ENCODE assay signal across 1 cellular context in the genomic region with DNA sequence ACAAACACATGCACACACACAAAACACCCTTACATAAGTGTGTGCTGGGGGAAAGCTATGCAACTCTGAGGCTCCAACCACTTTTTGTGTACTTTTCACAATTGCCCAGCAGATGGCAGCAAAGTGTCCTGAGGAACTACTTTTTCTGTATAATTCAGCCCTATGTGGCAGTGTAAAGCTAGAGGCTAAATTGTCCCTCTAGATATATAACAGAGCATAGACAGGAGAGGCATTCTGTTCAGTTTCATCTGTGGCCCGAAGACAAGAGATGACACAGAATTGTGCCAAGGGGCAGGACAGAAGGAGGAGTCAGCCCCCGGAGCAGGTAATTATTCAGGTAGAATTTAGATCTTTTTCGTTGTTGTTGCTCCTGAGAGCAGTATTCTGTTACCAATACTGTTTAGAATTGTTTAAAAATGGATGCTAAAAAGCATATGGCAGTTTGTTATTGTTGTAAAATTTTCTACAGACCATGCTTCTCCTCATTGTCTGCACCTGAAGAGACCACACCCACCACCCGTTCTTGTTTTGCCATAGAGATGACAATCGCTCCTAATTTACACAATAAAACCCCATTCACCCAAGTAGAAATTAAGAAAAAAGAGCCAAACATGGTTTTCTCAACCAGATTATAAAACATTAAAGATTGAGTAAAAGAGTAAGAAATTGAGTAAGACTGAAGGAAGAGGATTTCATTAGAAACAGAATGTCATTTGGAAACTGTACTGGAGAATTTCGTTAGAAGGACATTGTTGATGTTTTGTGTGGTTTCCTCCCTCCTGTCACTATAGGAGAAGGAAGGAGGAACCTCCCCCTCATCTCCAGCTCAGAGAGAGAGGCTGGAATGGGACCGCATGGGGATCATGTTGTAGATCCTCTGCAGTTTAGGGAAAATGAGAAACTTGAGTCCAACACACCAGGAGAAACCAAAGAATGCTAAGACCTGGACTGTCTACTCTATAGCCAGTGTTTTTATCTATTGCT.
TF ChIP-seq lines count a peak whose summit lies in the region.

No MANE protein-coding gene starts in this region.

TF ChIP-seq in H1, 55 proteins besides CTCF, POLR2A, EP300 and RAD21:
- no peak for TF ChIP-seq YY1 (IDR thresholded peaks at IDR 0.05; ENCODE audit: low read depth, low read length)
- no peak for TF ChIP-seq POLR2AphosphoS5 (IDR thresholded peaks at IDR 0.05; ENCODE audit: low read depth, low read length)
- TF ChIP-seq, protein P1, sequence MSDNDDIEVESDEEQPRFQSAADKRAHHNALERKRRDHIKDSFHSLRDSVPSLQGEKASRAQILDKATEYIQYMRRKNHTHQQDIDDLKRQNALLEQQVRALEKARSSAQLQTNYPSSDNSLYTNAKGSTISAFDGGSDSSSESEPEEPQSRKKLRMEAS (IDR thresholded peaks at IDR 0.05): no peak
- no peak for TF ChIP-seq SUZ12 (IDR thresholded peaks at IDR 0.05; ENCODE audit: low read length)
- no peak for TF ChIP-seq TEAD4 (IDR thresholded peaks at IDR 0.05; ENCODE audit: low read depth, low read length)
- TF ChIP-seq TCF12 (IDR thresholded peaks at IDR 0.05; ENCODE audit: low read depth, low read length): no peak
- TF ChIP-seq RXRA (IDR thresholded peaks at IDR 0.05; ENCODE audit: insufficient read depth, low read depth, low read length): no peak
- TF ChIP-seq SIRT6 (IDR thresholded peaks at IDR 0.05; ENCODE audit: low read length): no peak
- no peak for TF ChIP-seq JUND (IDR thresholded peaks at IDR 0.05; ENCODE audit: low read length)
- no peak for TF ChIP-seq RBBP5 (IDR thresholded peaks at IDR 0.05; ENCODE audit: borderline replicate concordance, low read depth, low read length)
- TF ChIP-seq SIN3A (conservative IDR thresholded peaks at IDR 0.05 in 1 of 2, IDR thresholded peaks at IDR 0.05 in 1 of 2; ENCODE audit: low read depth in 1 of 2, low read length in 2 of 2): no peak
- TF ChIP-seq SP2 (IDR thresholded peaks at IDR 0.05; ENCODE audit: low read length): no peak
- no peak for TF ChIP-seq SRF (IDR thresholded peaks at IDR 0.05; ENCODE audit: low read depth, low read length)
- no peak for TF ChIP-seq CEBPB (IDR thresholded peaks at IDR 0.05; ENCODE audit: low read depth, low read length)
- no peak for TF ChIP-seq BRCA1 (IDR thresholded peaks at IDR 0.05; ENCODE audit: low read depth, low read length)
- TF ChIP-seq, protein P2, sequence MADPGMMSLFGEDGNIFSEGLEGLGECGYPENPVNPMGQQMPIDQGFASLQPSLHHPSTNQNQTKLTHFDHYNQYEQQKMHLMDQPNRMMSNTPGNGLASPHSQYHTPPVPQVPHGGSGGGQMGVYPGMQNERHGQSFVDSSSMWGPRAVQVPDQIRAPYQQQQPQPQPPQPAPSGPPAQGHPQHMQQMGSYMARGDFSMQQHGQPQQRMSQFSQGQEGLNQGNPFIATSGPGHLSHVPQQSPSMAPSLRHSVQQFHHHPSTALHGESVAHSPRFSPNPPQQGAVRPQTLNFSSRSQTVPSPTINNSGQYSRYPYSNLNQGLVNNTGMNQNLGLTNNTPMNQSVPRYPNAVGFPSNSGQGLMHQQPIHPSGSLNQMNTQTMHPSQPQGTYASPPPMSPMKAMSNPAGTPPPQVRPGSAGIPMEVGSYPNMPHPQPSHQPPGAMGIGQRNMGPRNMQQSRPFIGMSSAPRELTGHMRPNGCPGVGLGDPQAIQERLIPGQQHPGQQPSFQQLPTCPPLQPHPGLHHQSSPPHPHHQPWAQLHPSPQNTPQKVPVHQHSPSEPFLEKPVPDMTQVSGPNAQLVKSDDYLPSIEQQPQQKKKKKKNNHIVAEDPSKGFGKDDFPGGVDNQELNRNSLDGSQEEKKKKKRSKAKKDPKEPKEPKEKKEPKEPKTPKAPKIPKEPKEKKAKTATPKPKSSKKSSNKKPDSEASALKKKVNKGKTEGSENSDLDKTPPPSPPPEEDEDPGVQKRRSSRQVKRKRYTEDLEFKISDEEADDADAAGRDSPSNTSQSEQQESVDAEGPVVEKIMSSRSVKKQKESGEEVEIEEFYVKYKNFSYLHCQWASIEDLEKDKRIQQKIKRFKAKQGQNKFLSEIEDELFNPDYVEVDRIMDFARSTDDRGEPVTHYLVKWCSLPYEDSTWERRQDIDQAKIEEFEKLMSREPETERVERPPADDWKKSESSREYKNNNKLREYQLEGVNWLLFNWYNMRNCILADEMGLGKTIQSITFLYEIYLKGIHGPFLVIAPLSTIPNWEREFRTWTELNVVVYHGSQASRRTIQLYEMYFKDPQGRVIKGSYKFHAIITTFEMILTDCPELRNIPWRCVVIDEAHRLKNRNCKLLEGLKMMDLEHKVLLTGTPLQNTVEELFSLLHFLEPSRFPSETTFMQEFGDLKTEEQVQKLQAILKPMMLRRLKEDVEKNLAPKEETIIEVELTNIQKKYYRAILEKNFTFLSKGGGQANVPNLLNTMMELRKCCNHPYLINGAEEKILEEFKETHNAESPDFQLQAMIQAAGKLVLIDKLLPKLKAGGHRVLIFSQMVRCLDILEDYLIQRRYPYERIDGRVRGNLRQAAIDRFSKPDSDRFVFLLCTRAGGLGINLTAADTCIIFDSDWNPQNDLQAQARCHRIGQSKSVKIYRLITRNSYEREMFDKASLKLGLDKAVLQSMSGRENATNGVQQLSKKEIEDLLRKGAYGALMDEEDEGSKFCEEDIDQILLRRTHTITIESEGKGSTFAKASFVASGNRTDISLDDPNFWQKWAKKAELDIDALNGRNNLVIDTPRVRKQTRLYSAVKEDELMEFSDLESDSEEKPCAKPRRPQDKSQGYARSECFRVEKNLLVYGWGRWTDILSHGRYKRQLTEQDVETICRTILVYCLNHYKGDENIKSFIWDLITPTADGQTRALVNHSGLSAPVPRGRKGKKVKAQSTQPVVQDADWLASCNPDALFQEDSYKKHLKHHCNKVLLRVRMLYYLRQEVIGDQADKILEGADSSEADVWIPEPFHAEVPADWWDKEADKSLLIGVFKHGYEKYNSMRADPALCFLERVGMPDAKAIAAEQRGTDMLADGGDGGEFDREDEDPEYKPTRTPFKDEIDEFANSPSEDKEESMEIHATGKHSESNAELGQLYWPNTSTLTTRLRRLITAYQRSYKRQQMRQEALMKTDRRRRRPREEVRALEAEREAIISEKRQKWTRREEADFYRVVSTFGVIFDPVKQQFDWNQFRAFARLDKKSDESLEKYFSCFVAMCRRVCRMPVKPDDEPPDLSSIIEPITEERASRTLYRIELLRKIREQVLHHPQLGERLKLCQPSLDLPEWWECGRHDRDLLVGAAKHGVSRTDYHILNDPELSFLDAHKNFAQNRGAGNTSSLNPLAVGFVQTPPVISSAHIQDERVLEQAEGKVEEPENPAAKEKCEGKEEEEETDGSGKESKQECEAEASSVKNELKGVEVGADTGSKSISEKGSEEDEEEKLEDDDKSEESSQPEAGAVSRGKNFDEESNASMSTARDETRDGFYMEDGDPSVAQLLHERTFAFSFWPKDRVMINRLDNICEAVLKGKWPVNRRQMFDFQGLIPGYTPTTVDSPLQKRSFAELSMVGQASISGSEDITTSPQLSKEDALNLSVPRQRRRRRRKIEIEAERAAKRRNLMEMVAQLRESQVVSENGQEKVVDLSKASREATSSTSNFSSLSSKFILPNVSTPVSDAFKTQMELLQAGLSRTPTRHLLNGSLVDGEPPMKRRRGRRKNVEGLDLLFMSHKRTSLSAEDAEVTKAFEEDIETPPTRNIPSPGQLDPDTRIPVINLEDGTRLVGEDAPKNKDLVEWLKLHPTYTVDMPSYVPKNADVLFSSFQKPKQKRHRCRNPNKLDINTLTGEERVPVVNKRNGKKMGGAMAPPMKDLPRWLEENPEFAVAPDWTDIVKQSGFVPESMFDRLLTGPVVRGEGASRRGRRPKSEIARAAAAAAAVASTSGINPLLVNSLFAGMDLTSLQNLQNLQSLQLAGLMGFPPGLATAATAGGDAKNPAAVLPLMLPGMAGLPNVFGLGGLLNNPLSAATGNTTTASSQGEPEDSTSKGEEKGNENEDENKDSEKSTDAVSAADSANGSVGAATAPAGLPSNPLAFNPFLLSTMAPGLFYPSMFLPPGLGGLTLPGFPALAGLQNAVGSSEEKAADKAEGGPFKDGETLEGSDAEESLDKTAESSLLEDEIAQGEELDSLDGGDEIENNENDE (IDR thresholded peaks at IDR 0.05; ENCODE audit: insufficient replicate concordance, low read length): no peak
- TF ChIP-seq TBP (IDR thresholded peaks at IDR 0.05; ENCODE audit: low read depth, low read length): no peak
- no peak for TF ChIP-seq KDM1A (IDR thresholded peaks at IDR 0.05; ENCODE audit: borderline replicate concordance, low read length)
- TF ChIP-seq RNF2 (IDR thresholded peaks at IDR 0.05; ENCODE audit: borderline replicate concordance, low read depth, low read length, missing control alignments, poor library complexity, severe bottlenecking): no peak
- TF ChIP-seq, protein P3, sequence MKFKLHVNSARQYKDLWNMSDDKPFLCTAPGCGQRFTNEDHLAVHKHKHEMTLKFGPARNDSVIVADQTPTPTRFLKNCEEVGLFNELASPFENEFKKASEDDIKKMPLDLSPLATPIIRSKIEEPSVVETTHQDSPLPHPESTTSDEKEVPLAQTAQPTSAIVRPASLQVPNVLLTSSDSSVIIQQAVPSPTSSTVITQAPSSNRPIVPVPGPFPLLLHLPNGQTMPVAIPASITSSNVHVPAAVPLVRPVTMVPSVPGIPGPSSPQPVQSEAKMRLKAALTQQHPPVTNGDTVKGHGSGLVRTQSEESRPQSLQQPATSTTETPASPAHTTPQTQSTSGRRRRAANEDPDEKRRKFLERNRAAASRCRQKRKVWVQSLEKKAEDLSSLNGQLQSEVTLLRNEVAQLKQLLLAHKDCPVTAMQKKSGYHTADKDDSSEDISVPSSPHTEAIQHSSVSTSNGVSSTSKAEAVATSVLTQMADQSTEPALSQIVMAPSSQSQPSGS (IDR thresholded peaks at IDR 0.05; ENCODE audit: low read length): no peak
